In the genomic region with DNA sequence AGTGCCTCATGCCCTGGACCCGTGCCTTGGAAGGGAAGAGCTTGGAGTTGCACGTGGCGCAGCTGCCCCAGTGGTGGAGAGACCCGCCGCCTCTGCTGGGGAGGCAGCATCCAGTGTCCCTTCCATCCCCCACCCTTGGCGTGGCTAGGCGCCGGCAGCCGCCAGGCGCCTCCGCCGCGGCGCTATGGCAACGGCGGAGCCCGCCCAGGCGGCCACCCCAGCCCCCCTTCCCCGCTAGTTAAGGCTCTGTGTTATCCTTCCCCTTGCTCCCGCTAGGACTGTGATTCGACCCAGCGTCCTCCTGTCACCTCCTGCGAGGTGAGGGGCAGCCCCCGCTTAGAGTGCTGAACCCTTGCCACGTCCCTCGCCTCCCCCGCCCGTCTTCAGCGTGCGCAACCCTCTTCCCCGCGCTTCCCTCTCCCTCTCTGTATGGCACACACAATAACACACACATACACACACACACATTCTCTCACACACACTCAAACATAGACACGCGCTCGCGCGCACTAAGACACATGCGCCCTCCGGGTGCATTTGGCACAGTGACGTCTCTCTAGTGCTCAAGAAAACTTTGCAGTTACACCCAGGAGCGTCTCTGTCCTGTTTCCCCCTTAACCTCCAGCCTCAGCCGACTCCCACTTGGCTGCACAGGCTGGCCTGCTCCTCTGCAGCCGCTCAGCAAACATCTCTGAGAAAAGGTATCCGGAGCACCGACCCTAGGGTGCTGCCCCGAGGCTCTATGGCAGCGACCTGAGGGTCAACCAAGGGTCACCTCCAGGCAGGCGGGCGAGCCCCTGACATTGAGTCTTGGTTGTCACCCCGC, we compare ENCODE assay signal across 12 cellular contexts. TPM values are rescaled to one million over a fixed set of nuclear protein-coding genes. Genes with fewer than 3 reads are reported as not detected.
DNase-seq lines count a peak whose midpoint lies in the region; ATAC-seq and TF ChIP-seq lines count a peak whose summit lies in the region.
"Had no signal": no experiment of that assay in that cellular context is flagged by ENCODE, and none has a peak within 500 bp of the region (broad histone marks: within the 10 kb centered on the region; RNA-seq: fewer than 3 reads in every experiment).

No MANE protein-coding gene starts in this region.

- H3K4me3 Mint-ChIP-seq in activated CD8-positive, alpha-beta memory T cell treated with anti-CD3 and anti-CD28 coated beads, Interleukin-2, amount 10 ng/mL, durations not matched to agents 7 days and 5 days, result no peak overlapping the region

- no peaks in the 10 kb centered on the region for H3K4me1 ChIP-seq in upper lobe of right lung
- H3K4me1 ChIP-seq: BLaER1 had no signal

- H3K4me1 Mint-ChIP-seq in activated CD8-positive, alpha-beta memory T cell treated with anti-CD3 and anti-CD28 coated beads, Interleukin-2, amount 10 ng/mL, durations not matched to agents 7 days and 5 days, result no peaks in the 10 kb centered on the region

- DNase-seq in activated CD8-positive, alpha-beta memory T cell treated with anti-CD3 and anti-CD28 coated beads, Interleukin-2, amount 10 ng/mL, durations not matched to agents 7 days and 5 days, result no peak
- DNase-seq in activated CD8-positive, alpha-beta memory T cell treated with anti-CD3 and anti-CD28 coated beads for 24 hours, result no peak
- DNase-seq in anterior cingulate cortex (lab: John Stamatoyannopoulos, UW) (peak in 40 of 58 donors; percentile 9 to 70 (median 43)), hypothalamus (lab: John Stamatoyannopoulos, UW) (peak in 26 of 51 donors; percentile 9 to 81 (median 38)), upper lobe of right lung (peak; percentile 55), inferior parietal cortex (ENCODE audit: extremely low spot score) (no peak)
- DNase-seq in stimulated activated CD4-positive, alpha-beta T cell treated with anti-CD3 and anti-CD28 coated beads, Interleukin-4, amount 100 ng/mL, for 1 hour, result no peak
- DNase-seq: activated gamma-delta T cell, sigmoid colon, stomach had no signal

- intact Hi-C loops in upper lobe of right lung (cut with DNase I), result no loop called here

- no peak overlapping the region for H3K27ac ChIP-seq in upper lobe of right lung
- H3K27ac ChIP-seq: BLaER1, sigmoid colon, stomach had no signal

- no peak overlapping the region for H3K4me3 ChIP-seq in upper lobe of right lung
- H3K4me3 ChIP-seq: BLaER1, sigmoid colon had no signal

- no peaks in the 10 kb centered on the region for H3K9me3 ChIP-seq in upper lobe of right lung

- peaks cover 45% of the 10 kb centered on the region for H3K27me3 ChIP-seq in upper lobe of right lung
- H3K27me3 ChIP-seq: BLaER1 had no signal

- peaks cover 54% of the 10 kb centered on the region for H3K27me3 Mint-ChIP-seq in activated CD8-positive, alpha-beta memory T cell treated with anti-CD3 and anti-CD28 coated beads, Interleukin-2, amount 10 ng/mL, durations not matched to agents 7 days and 5 days

- peak overlapping the region; percentile 1 for H3K27ac Mint-ChIP-seq in activated CD8-positive, alpha-beta memory T cell treated with anti-CD3 and anti-CD28 coated beads, Interleukin-2, amount 10 ng/mL, durations not matched to agents 7 days and 5 days

- H3K9me3 Mint-ChIP-seq in activated CD8-positive, alpha-beta memory T cell treated with anti-CD3 and anti-CD28 coated beads, Interleukin-2, amount 10 ng/mL, durations not matched to agents 7 days and 5 days (ENCODE audit: low read depth), result peaks cover 2% of the 10 kb centered on the region

- no peaks in the 10 kb centered on the region for H3K36me3 Mint-ChIP-seq in activated CD8-positive, alpha-beta memory T cell treated with anti-CD3 and anti-CD28 coated beads, Interleukin-2, amount 10 ng/mL, durations not matched to agents 7 days and 5 days

- no peak for TF ChIP-seq CTCF in upper lobe of right lung (IDR thresholded peaks at IDR 0.05)

- no peaks in the 10 kb centered on the region for H3K36me3 ChIP-seq in upper lobe of right lung
- H3K36me3 ChIP-seq: BLaER1, sigmoid colon, stomach had no signal

- no peak for ATAC-seq in activated CD8-positive, alpha-beta memory T cell treated with anti-CD3 and anti-CD28 coated beads, Interleukin-2, amount 10 ng/mL, durations not matched to agents 7 days and 5 days
- peak; percentile 23 for ATAC-seq in upper lobe of right lung
- no peak for ATAC-seq in GM19035 (IDR thresholded peaks at IDR 0.05; ENCODE audit: unreplicated experiment)

- CTCF ChIA-PET in activated CD8-positive, alpha-beta memory T cell treated with anti-CD3 and anti-CD28 coated beads, Interleukin-2, amount 10 ng/mL, durations not matched to agents 7 days and 5 days (lab: Charles Lee), result no interaction called here

RNA-seq across cellular contexts. Expression of a gene that starts 8.5 kb away (rescaled TPM):
- total RNA-seq in activated CD8-positive, alpha-beta memory T cell treated with anti-CD3 and anti-CD28 coated beads, Interleukin-2, amount 10 ng/mL, durations not matched to agents 7 days and 5 days, result not detected
- total RNA-seq in upper lobe of right lung, result 0.38 TPM

Comparison
In these comparisons a context has a peak if more than half of its experiments do, and no peak if none do; other contexts are left out.
1. DNase-seq: peak in anterior cingulate cortex (40 of 58), hypothalamus (26 of 51) and upper lobe of right lung (single experiment); none in activated CD8-positive, alpha-beta memory T cell treated with anti-CD3 and anti-CD28 coated beads, Interleukin-2, amount 10 ng/mL, durations not matched to agents 7 days and 5 days (single experiment), activated CD8-positive, alpha-beta memory T cell treated with anti-CD3 and anti-CD28 coated beads for 24 hours (single experiment), inferior parietal cortex (single experiment) and stimulated activated CD4-positive, alpha-beta T cell treated with anti-CD3 and anti-CD28 coated beads, Interleukin-4, amount 100 ng/mL, for 1 hour (single experiment).